Comparison of ENCODE assay signal across 5 cellular contexts in genomic region chr6:168721571-168721970, GRCh38.
"Had no signal": no experiment of that assay in that cellular context is flagged by ENCODE, and none has a peak within 500 bp of the region (broad histone marks: within the 10 kb centered on the region; RNA-seq: fewer than 3 reads in every experiment).

No MANE protein-coding gene starts in this region.

- H3K4me3 ChIP-seq: K562 had no signal

- H3K27ac ChIP-seq: HL-60 had no signal

- ATAC-seq: HepG2, K562 had no signal

- DNase-seq: IMR-90, KBM-7 had no signal
